Comparison of ENCODE assay signal across 8 cellular contexts in the genomic region with DNA sequence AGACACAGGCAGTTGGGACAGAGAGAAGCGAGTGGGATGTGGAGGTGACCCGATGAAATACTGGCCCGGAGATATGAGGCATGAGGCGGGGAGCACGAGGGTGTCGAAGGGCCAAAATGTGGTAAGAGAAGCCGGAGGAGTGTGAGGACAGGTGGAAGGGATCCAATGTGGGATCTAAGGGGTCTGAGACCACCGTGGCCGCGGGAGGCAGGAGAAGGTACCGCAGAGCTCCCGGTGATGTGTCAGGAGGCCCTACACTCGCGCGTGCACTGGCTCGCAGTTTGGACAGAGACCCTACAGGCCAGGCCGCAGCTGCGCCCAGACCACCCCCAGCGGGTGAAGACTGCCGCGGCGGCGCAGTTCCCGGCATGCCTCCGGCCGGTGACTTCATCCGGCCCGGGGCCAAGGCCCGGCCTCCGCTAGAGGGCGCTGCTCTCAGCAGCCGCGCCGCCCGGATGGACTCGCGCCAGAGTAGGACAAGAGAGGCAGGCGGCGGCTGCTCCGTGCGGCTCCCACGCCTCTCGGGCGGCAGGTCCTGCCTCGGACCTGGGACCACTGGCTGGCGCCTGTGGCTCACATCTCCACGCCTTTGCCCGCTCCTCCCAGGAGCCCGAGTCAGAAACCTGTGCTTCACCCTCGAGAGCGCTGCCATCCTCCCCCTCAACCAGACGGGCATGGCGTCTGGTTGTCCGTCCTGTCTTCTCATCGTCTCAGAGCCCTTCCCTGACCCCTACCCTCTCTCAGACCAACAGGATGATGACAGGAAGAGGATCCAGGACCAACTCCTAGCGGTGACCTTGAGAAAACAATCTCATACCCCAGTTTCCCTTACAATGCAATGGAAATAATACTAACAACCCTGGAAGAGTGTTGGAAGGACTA. TPM values are rescaled to one million over a fixed set of nuclear protein-coding genes. Genes with fewer than 3 reads are reported as not detected.
A peak's percentile ranks its signal among the peaks of the same experiment; 100 is the strongest.
DNase-seq lines count a peak whose midpoint lies in the region; ATAC-seq, FAIRE-seq and TF ChIP-seq lines count a peak whose summit lies in the region.

No MANE protein-coding gene starts in this region.

- TF ChIP-seq RAD21 in neural cell (conservative IDR thresholded peaks at IDR 0.05) = peak; percentile 55

- H3K36me3 Mint-ChIP-seq in activated T-helper 2 cell treated with anti-CD3 and anti-CD28 coated beads, Interferon-gamma antibody, Interleukin-2, Interleukin-4, amounts not matched to agents 10 μg/mL and 5 μg/mL and 100 μg/mL, durations not matched to agents 14 hours and 24 hours and 36 hours (ENCODE audit: low read depth) = no peaks in the 10 kb centered on the region

- peak; percentile 81 for ATAC-seq in GM21526 (IDR thresholded peaks at IDR 0.05; ENCODE audit: low FRiP score, unreplicated experiment)

- H3K27ac ChIP-seq in neural cell (ENCODE audit: low read length) (peak overlapping the region; percentile 30), stomach (peak overlapping the region; percentile 75 to 91 (median 90))

- no peak overlapping the region for H3K4me2 ChIP-seq in neural cell (ENCODE audit: low read length)

- 4 to 10% (median 6%) methylated on average over 26 to 56 of the region's 56 CpGs for WGBS in stomach, 5 donors

- no peaks in the 10 kb centered on the region for H3F3A ChIP-seq in neural cell (ENCODE audit: insufficient read depth, low read length, poor library complexity, severe bottlenecking)

- peaks cover 0 to 12% (median 12%) of the 10 kb centered on the region in 4 donors for H3K4me1 ChIP-seq in stomach

- no peaks in the 10 kb centered on the region for H3K27me3 Mint-ChIP-seq in activated T-helper 2 cell treated with anti-CD3 and anti-CD28 coated beads, Interferon-gamma antibody, Interleukin-2, Interleukin-4, amounts not matched to agents 10 μg/mL and 5 μg/mL and 100 μg/mL, durations not matched to agents 14 hours and 24 hours and 36 hours (ENCODE audit: low read depth)

- H3K4me3 ChIP-seq in neural cell (ENCODE audit: low read length) (peak overlapping the region; percentile 58), stomach (peak overlapping the region; percentile 45 to 56 (median 50))

- no peaks in the 10 kb centered on the region for H3K9me2 ChIP-seq in neural cell (ENCODE audit: insufficient read depth, low read length)

- TF ChIP-seq EP300 in neural cell (conservative IDR thresholded peaks at IDR 0.05; ENCODE audit: poor library complexity, severe bottlenecking) = no peak
- TF ChIP-seq EP300 in stomach (IDR thresholded peaks at IDR 0.05) = no peak

- peak overlapping the region; percentile 63 for H2AFZ ChIP-seq in neural cell (ENCODE audit: low read depth, low read length)

- no peaks in the 10 kb centered on the region for H3K9me3 ChIP-seq in neural cell (ENCODE audit: low read length)
- H3K9me3 ChIP-seq in stomach = no peaks in the 10 kb centered on the region

- H3K27ac Mint-ChIP-seq in activated T-helper 2 cell treated with anti-CD3 and anti-CD28 coated beads, Interferon-gamma antibody, Interleukin-2, Interleukin-4, amounts not matched to agents 10 μg/mL and 5 μg/mL and 100 μg/mL, durations not matched to agents 14 hours and 24 hours and 36 hours = peak overlapping the region; percentile 88

- peak overlapping the region; percentile 79 for H3K4me3 Mint-ChIP-seq in activated T-helper 2 cell treated with anti-CD3 and anti-CD28 coated beads, Interferon-gamma antibody, Interleukin-2, Interleukin-4, amounts not matched to agents 10 μg/mL and 5 μg/mL and 100 μg/mL, durations not matched to agents 14 hours and 24 hours and 36 hours (ENCODE audit: low read depth)

- no peak for TF ChIP-seq POLR2A in stomach (IDR thresholded peaks at IDR 0.05)

- no peaks in the 10 kb centered on the region for H3K79me2 ChIP-seq in neural cell (replicated peaks; ENCODE audit: insufficient read depth, low read length)

- no peak for FAIRE-seq in RCC 7860 (lab: Jason Lieb, UNC)

- H3K36me3 ChIP-seq in neural cell (ENCODE audit: insufficient read depth, low read length) = no peaks in the 10 kb centered on the region
- H3K36me3 ChIP-seq in stomach = no peaks in the 10 kb centered on the region

- peak overlapping the region; percentile 50 for H3K9ac ChIP-seq in neural cell (ENCODE audit: low read length)

- intact Hi-C loops in activated T-helper 2 cell treated with anti-CD3 and anti-CD28 coated beads, Interferon-gamma antibody, Interleukin-2, Interleukin-4, amounts not matched to agents 10 μg/mL and 5 μg/mL and 100 μg/mL, durations not matched to agents 14 hours and 24 hours and 36 hours (cut with micrococcal nuclease) = loop anchor here (2.0 kb wide), 1 partner anchor 43 kb away; a partner anchor contains a TSS
- intact Hi-C loops in stomach (cut with DNase I; ENCODE audit: low total_unique reads) = no loop called here

- TF ChIP-seq CTCF in neural cell (IDR thresholded peaks at IDR 0.05; ENCODE audit: poor library complexity, severe bottlenecking) (peak; percentile 83), stomach (IDR thresholded peaks at IDR 0.05) (peak in 6 of 7 experiments; percentile 69 to 99 (median 95))

- H3K27me3 ChIP-seq in neural cell (ENCODE audit: insufficient read depth, low read depth, low read length) = no peaks in the 10 kb centered on the region
- H3K27me3 ChIP-seq in stomach = no peaks in the 10 kb centered on the region

- H3K9me3 Mint-ChIP-seq in activated T-helper 2 cell treated with anti-CD3 and anti-CD28 coated beads, Interferon-gamma antibody, Interleukin-2, Interleukin-4, amounts not matched to agents 10 μg/mL and 5 μg/mL and 100 μg/mL, durations not matched to agents 14 hours and 24 hours and 36 hours = no peaks in the 10 kb centered on the region

- DNase-seq in DMS79 (lab: John Stamatoyannopoulos, UW) (peak; percentile 39), HuH-7.5 (ENCODE audit: low spot score) (peak; percentile 75), RCC 7860 (ENCODE audit: low spot score) (peak; percentile 78), fibroblast of the conjunctiva (ENCODE audit: low read depth) (peak; percentile 63), stomach (peak; percentile 96)
- DNase-seq in activated T-helper 2 cell treated with anti-CD3 and anti-CD28 coated beads, Interferon-gamma antibody, Interleukin-2, Interleukin-4, amounts not matched to agents 10 μg/mL and 5 μg/mL and 100 μg/mL, durations not matched to agents 14 hours and 24 hours and 36 hours (ENCODE audit: low spot score) = peak; percentile 85

- peaks cover 23% of the 10 kb centered on the region for H3K4me1 Mint-ChIP-seq in activated T-helper 2 cell treated with anti-CD3 and anti-CD28 coated beads, Interferon-gamma antibody, Interleukin-2, Interleukin-4, amounts not matched to agents 10 μg/mL and 5 μg/mL and 100 μg/mL, durations not matched to agents 14 hours and 24 hours and 36 hours (ENCODE audit: low read depth)

- H4K20me1 ChIP-seq in neural cell (ENCODE audit: insufficient read depth) = no peaks in the 10 kb centered on the region

TF ChIP-seq in neural cell, 6 proteins besides CTCF, POLR2A, EP300 and RAD21:
- TF ChIP-seq POLR2AphosphoS5 (IDR thresholded peaks at IDR 0.05) (no peak), SMC3 (conservative IDR thresholded peaks at IDR 0.05; ENCODE audit: poor library complexity) (peak; percentile 66), TAF1 (IDR thresholded peaks at IDR 0.05; ENCODE audit: low read depth) (no peak), MXI1 (conservative IDR thresholded peaks at IDR 0.05; ENCODE audit: poor library complexity, severe bottlenecking) (peak; percentile 24)

RNA-seq across cellular contexts. Expression of a gene that starts 35.4 kb away (rescaled TPM):
- 167 and 169 TPM in 2 replicates for total RNA-seq in activated T-helper 2 cell treated with anti-CD3 and anti-CD28 coated beads, Interferon-gamma antibody, Interleukin-2, Interleukin-4, amounts not matched to agents 10 μg/mL and 5 μg/mL and 100 μg/mL, durations not matched to agents 14 hours and 24 hours and 36 hours
- polyA plus RNA-seq in neural cell = 0.12 TPM in 1 of 2 replicates, not detected in the other
- not detected in 2 replicates for polyA minus RNA-seq in neural cell
- 10 to 100 TPM in 3 of 5 donors, 1 to 10 TPM in 2; 6.1 to 16.2 (median 11.1) TPM for total RNA-seq in stomach
- polyA plus RNA-seq in stomach = 10 to 100 TPM in 2 of 3 donors, 1 to 10 TPM in 1; 8.8 to 23.7 (median 22.3) TPM

RNA-seq across cellular contexts. Expression of a gene that starts 43.2 kb away (rescaled TPM):
- 249 and 262 TPM in 2 replicates for total RNA-seq in activated T-helper 2 cell treated with anti-CD3 and anti-CD28 coated beads, Interferon-gamma antibody, Interleukin-2, Interleukin-4, amounts not matched to agents 10 μg/mL and 5 μg/mL and 100 μg/mL, durations not matched to agents 14 hours and 24 hours and 36 hours
- polyA plus RNA-seq in neural cell = 110 and 118 TPM in 2 replicates
- polyA minus RNA-seq in neural cell = 91.0 and 99.3 TPM in 2 replicates
- total RNA-seq in stomach = 100 to 1,000 TPM in 1 of 5 donors, 10 to 100 TPM in 4; 29.8 to 220 (median 76.0) TPM
- polyA plus RNA-seq in stomach = 100 to 1,000 TPM in 1 of 3 donors, 10 to 100 TPM in 2; 66.4 to 106 (median 75.1) TPM

RNA-seq across cellular contexts. Expression of a gene that starts 47.1 kb away (rescaled TPM):
- total RNA-seq in activated T-helper 2 cell treated with anti-CD3 and anti-CD28 coated beads, Interferon-gamma antibody, Interleukin-2, Interleukin-4, amounts not matched to agents 10 μg/mL and 5 μg/mL and 100 μg/mL, durations not matched to agents 14 hours and 24 hours and 36 hours = 0.23 and 0.25 TPM in 2 replicates
- polyA plus RNA-seq in neural cell (not detected in 2 replicates), stomach (under 1 TPM in 2 of 3 donors, not detected in 1; 0.13 to 0.46 TPM)
- polyA minus RNA-seq in neural cell = not detected in 2 replicates
- under 1 TPM in 1 of 5 donors, not detected in 4; 0.87 TPM for total RNA-seq in stomach

RNA-seq across cellular contexts. Expression of a gene that starts 55.4 kb away (rescaled TPM):
- 1.0 and 1.7 TPM in 2 replicates for total RNA-seq in activated T-helper 2 cell treated with anti-CD3 and anti-CD28 coated beads, Interferon-gamma antibody, Interleukin-2, Interleukin-4, amounts not matched to agents 10 μg/mL and 5 μg/mL and 100 μg/mL, durations not matched to agents 14 hours and 24 hours and 36 hours
- polyA plus RNA-seq in neural cell (not detected in 2 replicates), stomach (1 to 10 TPM; 5.4 to 10.0 (median 7.3) TPM)
- not detected in 2 replicates for polyA minus RNA-seq in neural cell
- 10 to 100 TPM in 2 of 5 donors, 1 to 10 TPM in 1, not detected in 2; 7.3 to 15.2 (median 12.8) TPM for total RNA-seq in stomach

Comparison
In these comparisons a context has a peak if more than half of its experiments do, and no peak if none do; other contexts are left out.
1. Peak in every context shown above with its lines: DNase-seq, ATAC-seq, H3K4me3 ChIP-seq and H3K27ac ChIP-seq.
2. DNase-seq: peak in every context shown above with its lines; median percentile 96 in stomach; 85 in activated T-helper 2 cell treated with anti-CD3 and anti-CD28 coated beads, Interferon-gamma antibody, Interleukin-2, Interleukin-4, amounts not matched to agents 10 μg/mL and 5 μg/mL and 100 μg/mL, durations not matched to agents 14 hours and 24 hours and 36 hours; 78 in RCC 7860; 75 in HuH-7.5; 63 in fibroblast of the conjunctiva; 39 in DMS79.